27 cellular contexts compared by ENCODE assay signal in the genomic region with DNA sequence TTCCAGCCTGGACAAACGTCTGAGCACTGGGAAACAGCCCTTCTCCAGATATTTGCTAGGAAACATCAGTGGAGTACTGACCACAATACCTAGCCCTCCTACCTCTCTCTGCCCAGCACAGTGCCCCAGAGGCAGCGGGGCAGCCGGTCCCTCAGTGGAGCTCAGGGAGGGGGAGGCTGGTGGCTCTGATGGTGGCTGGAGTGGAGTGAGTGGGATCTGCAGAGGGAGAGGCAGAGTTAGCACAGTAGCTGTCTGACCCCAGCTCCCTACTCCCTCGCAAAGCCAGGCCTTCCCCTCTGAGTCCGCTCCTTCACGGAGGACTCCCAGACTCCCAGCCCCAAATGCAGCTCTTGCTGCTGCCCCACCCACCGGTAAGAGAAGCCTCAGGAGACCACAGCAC. TPM values are rescaled to one million over a fixed set of nuclear protein-coding genes. Genes with fewer than 3 reads are reported as not detected.
DNase-seq lines count a peak whose midpoint lies in the region; ATAC-seq and TF ChIP-seq lines count a peak whose summit lies in the region.
"Had no signal": no experiment of that assay in that cellular context is flagged by ENCODE, and none has a peak within 500 bp of the region (broad histone marks: within the 10 kb centered on the region; RNA-seq: fewer than 3 reads in every experiment).

No MANE protein-coding gene starts in this region.

- H3K4me3 Mint-ChIP-seq in natural killer cell treated with Interleukin-12 subunit alpha and Interleukin-12 subunit beta and Interleukin-15 and Interleukin-18, amount 100 ng/mL, for 72 hours = no peak overlapping the region
- H3K4me3 Mint-ChIP-seq in natural killer cell = no peak overlapping the region
- H3K4me3 Mint-ChIP-seq in activated T-helper 2 cell treated with anti-CD3 and anti-CD28 coated beads, Interferon-gamma antibody, Interleukin-2, Interleukin-4, amounts not matched to agents 10 μg/mL and 5 μg/mL and 100 μg/mL, durations not matched to agents 14 hours and 24 hours and 36 hours (ENCODE audit: low read depth) = no peak overlapping the region
- H3K4me3 Mint-ChIP-seq: B cell; CD8-positive, alpha-beta memory T cell; GM23338; HFFc6 had no signal

- peaks cover 28 to 31% of the 10 kb centered on the region in 2 experiments for H3K4me1 ChIP-seq in neutrophil (ENCODE audit: control insufficient read depth in 1 of 2, insufficient read depth in 1 of 2, low read depth in 1 of 2, low read length in 1 of 2)
- H3K4me1 ChIP-seq: HAP-1 had no signal

- peak; percentile 37 for DNase-seq in natural killer cell treated with Interleukin-12 subunit alpha and Interleukin-12 subunit beta and Interleukin-15 and Interleukin-18, amount 100 ng/mL, for 72 hours (ENCODE audit: low spot score)
- DNase-seq in natural killer cell = no peak
- peak; percentile 52 for DNase-seq in islet precursor cell
- DNase-seq in activated CD4-positive, alpha-beta T cell treated with anti-CD3 and anti-CD28 coated beads for 48 hours = no peak
- no peak for DNase-seq in activated T-helper 2 cell treated with anti-CD3 and anti-CD28 coated beads, Interferon-gamma antibody, Interleukin-2, Interleukin-4, amounts not matched to agents 10 μg/mL and 5 μg/mL and 100 μg/mL, durations not matched to agents 14 hours and 24 hours and 36 hours (ENCODE audit: low spot score)
- DNase-seq: Calu3; CD8-positive, alpha-beta memory T cell; DMS79 treated with DMSO at 0.1 percent for 48 hours; GF-D8; HFFc6; Kasumi-1; NCI-H1092 treated with DMSO at 0.1 percent for 48 hours; NCI-H1436 treated with DMSO at 0.1 percent for 48 hours; NCI-H187 treated with DMSO at 0.1 percent for 48 hours; NCI-H446; NCI-H526 treated with DMSO at 0.1 percent for 48 hours; PC-9; SHP77 had no signal

- intact Hi-C loops in natural killer cell (cut with micrococcal nuclease) = no loop called here
- intact Hi-C loops in activated T-helper 2 cell treated with anti-CD3 and anti-CD28 coated beads, Interferon-gamma antibody, Interleukin-2, Interleukin-4, amounts not matched to agents 10 μg/mL and 5 μg/mL and 100 μg/mL, durations not matched to agents 14 hours and 24 hours and 36 hours (cut with micrococcal nuclease) = no loop called here

- no peak overlapping the region for H3K4me3 ChIP-seq in neutrophil (ENCODE audit: low read depth in 1 of 2, low read length in 1 of 2)
- H3K4me3 ChIP-seq: GM23338, HAP-1, K562, PC-9, SK-N-MC had no signal

- H3K27ac ChIP-seq in neutrophil = peak overlapping the region; percentile 76
- H3K27ac ChIP-seq: 22Rv1, PC-9, SK-N-MC had no signal

- no peaks in the 10 kb centered on the region for H3K36me3 Mint-ChIP-seq in natural killer cell treated with Interleukin-12 subunit alpha and Interleukin-12 subunit beta and Interleukin-15 and Interleukin-18, amount 100 ng/mL, for 72 hours
- H3K36me3 Mint-ChIP-seq in natural killer cell = no peaks in the 10 kb centered on the region
- no peaks in the 10 kb centered on the region for H3K36me3 Mint-ChIP-seq in activated T-helper 2 cell treated with anti-CD3 and anti-CD28 coated beads, Interferon-gamma antibody, Interleukin-2, Interleukin-4, amounts not matched to agents 10 μg/mL and 5 μg/mL and 100 μg/mL, durations not matched to agents 14 hours and 24 hours and 36 hours (ENCODE audit: low read depth)

- TF ChIP-seq CTCF in natural killer cell (IDR thresholded peaks at IDR 0.05) (no peak), neutrophil (IDR thresholded peaks at IDR 0.05) (no peak)

- no peaks in the 10 kb centered on the region for H3K27me3 Mint-ChIP-seq in natural killer cell treated with Interleukin-12 subunit alpha and Interleukin-12 subunit beta and Interleukin-15 and Interleukin-18, amount 100 ng/mL, for 72 hours
- no peaks in the 10 kb centered on the region for H3K27me3 Mint-ChIP-seq in natural killer cell (ENCODE audit: low read depth in 2 of 2)
- H3K27me3 Mint-ChIP-seq in activated T-helper 2 cell treated with anti-CD3 and anti-CD28 coated beads, Interferon-gamma antibody, Interleukin-2, Interleukin-4, amounts not matched to agents 10 μg/mL and 5 μg/mL and 100 μg/mL, durations not matched to agents 14 hours and 24 hours and 36 hours (ENCODE audit: low read depth) = no peaks in the 10 kb centered on the region
- H3K27me3 Mint-ChIP-seq: B cell; CD8-positive, alpha-beta memory T cell had no signal

- H3K27me3 ChIP-seq in neutrophil = no peaks in the 10 kb centered on the region

- no peak for ATAC-seq in natural killer cell treated with Interleukin-12 subunit alpha and Interleukin-12 subunit beta and Interleukin-15 and Interleukin-18, amount 100 ng/mL, for 72 hours
- ATAC-seq in natural killer cell = no peak
- no peak for ATAC-seq in GM21367 (IDR thresholded peaks at IDR 0.05; ENCODE audit: unreplicated experiment)
- ATAC-seq: K562 had no signal

- H3K9me3 ChIP-seq in neutrophil = no peaks in the 10 kb centered on the region
- H3K9me3 ChIP-seq: HAP-1 had no signal

- H3K4me1 Mint-ChIP-seq in natural killer cell treated with Interleukin-12 subunit alpha and Interleukin-12 subunit beta and Interleukin-15 and Interleukin-18, amount 100 ng/mL, for 72 hours (ENCODE audit: low read depth in 2 of 2) = no peaks in the 10 kb centered on the region
- H3K4me1 Mint-ChIP-seq in natural killer cell = no peaks in the 10 kb centered on the region
- no peaks in the 10 kb centered on the region for H3K4me1 Mint-ChIP-seq in activated T-helper 2 cell treated with anti-CD3 and anti-CD28 coated beads, Interferon-gamma antibody, Interleukin-2, Interleukin-4, amounts not matched to agents 10 μg/mL and 5 μg/mL and 100 μg/mL, durations not matched to agents 14 hours and 24 hours and 36 hours (ENCODE audit: low read depth)
- H3K4me1 Mint-ChIP-seq: B cell; CD8-positive, alpha-beta memory T cell; GM23338 had no signal

- H3K27ac Mint-ChIP-seq in natural killer cell treated with Interleukin-12 subunit alpha and Interleukin-12 subunit beta and Interleukin-15 and Interleukin-18, amount 100 ng/mL, for 72 hours = no peak overlapping the region
- no peak overlapping the region for H3K27ac Mint-ChIP-seq in natural killer cell
- no peak overlapping the region for H3K27ac Mint-ChIP-seq in activated T-helper 2 cell treated with anti-CD3 and anti-CD28 coated beads, Interferon-gamma antibody, Interleukin-2, Interleukin-4, amounts not matched to agents 10 μg/mL and 5 μg/mL and 100 μg/mL, durations not matched to agents 14 hours and 24 hours and 36 hours
- H3K27ac Mint-ChIP-seq: GM23338, HFFc6 had no signal

- H3K9me3 Mint-ChIP-seq in natural killer cell treated with Interleukin-12 subunit alpha and Interleukin-12 subunit beta and Interleukin-15 and Interleukin-18, amount 100 ng/mL, for 72 hours = no peaks in the 10 kb centered on the region
- H3K9me3 Mint-ChIP-seq in natural killer cell = no peaks in the 10 kb centered on the region
- H3K9me3 Mint-ChIP-seq in activated T-helper 2 cell treated with anti-CD3 and anti-CD28 coated beads, Interferon-gamma antibody, Interleukin-2, Interleukin-4, amounts not matched to agents 10 μg/mL and 5 μg/mL and 100 μg/mL, durations not matched to agents 14 hours and 24 hours and 36 hours = no peaks in the 10 kb centered on the region
- H3K9me3 Mint-ChIP-seq: CD14-positive monocyte; CD8-positive, alpha-beta memory T cell; GM23338; HFFc6 had no signal

- peaks cover 30% of the 10 kb centered on the region for H3K36me3 ChIP-seq in neutrophil

RNA-seq across cellular contexts. Expression of a gene that starts 30.0 kb away (rescaled TPM):
- 1 to 10 TPM; 1.9 to 4.4 TPM for total RNA-seq in natural killer cell treated with Interleukin-12 subunit alpha and Interleukin-12 subunit beta and Interleukin-15 and Interleukin-18, amount 100 ng/mL, for 72 hours
- 10 to 100 TPM; 16.7 to 19.3 (median 16.8) TPM for total RNA-seq in natural killer cell
- 5.3 and 5.7 TPM in 2 replicates for total RNA-seq in activated T-helper 2 cell treated with anti-CD3 and anti-CD28 coated beads, Interferon-gamma antibody, Interleukin-2, Interleukin-4, amounts not matched to agents 10 μg/mL and 5 μg/mL and 100 μg/mL, durations not matched to agents 14 hours and 24 hours and 36 hours

RNA-seq across cellular contexts. Expression of a gene that starts 44.7 kb away (rescaled TPM):
- total RNA-seq in natural killer cell treated with Interleukin-12 subunit alpha and Interleukin-12 subunit beta and Interleukin-15 and Interleukin-18, amount 100 ng/mL, for 72 hours = 1 to 10 TPM; 5.9 to 6.8 TPM
- total RNA-seq in natural killer cell = 1 to 10 TPM; 4.0 to 6.0 (median 4.4) TPM
- total RNA-seq in activated T-helper 2 cell treated with anti-CD3 and anti-CD28 coated beads, Interferon-gamma antibody, Interleukin-2, Interleukin-4, amounts not matched to agents 10 μg/mL and 5 μg/mL and 100 μg/mL, durations not matched to agents 14 hours and 24 hours and 36 hours = 3.8 and 4.2 TPM in 2 replicates

RNA-seq across cellular contexts. Expression of a gene that starts 56.9 kb away (rescaled TPM):
- 100 to 1,000 TPM; 357 to 452 TPM for total RNA-seq in natural killer cell treated with Interleukin-12 subunit alpha and Interleukin-12 subunit beta and Interleukin-15 and Interleukin-18, amount 100 ng/mL, for 72 hours
- 100 to 1,000 TPM; 326 to 375 (median 366) TPM for total RNA-seq in natural killer cell
- 405 and 431 TPM in 2 replicates for total RNA-seq in activated T-helper 2 cell treated with anti-CD3 and anti-CD28 coated beads, Interferon-gamma antibody, Interleukin-2, Interleukin-4, amounts not matched to agents 10 μg/mL and 5 μg/mL and 100 μg/mL, durations not matched to agents 14 hours and 24 hours and 36 hours

Comparison
In these comparisons a context has a peak if more than half of its experiments do, and no peak if none do; other contexts are left out.
1. DNase-seq: peak in natural killer cell treated with Interleukin-12 subunit alpha and Interleukin-12 subunit beta and Interleukin-15 and Interleukin-18, amount 100 ng/mL, for 72 hours (single experiment) and islet precursor cell (single experiment); none in natural killer cell (single experiment), activated CD4-positive, alpha-beta T cell treated with anti-CD3 and anti-CD28 coated beads for 48 hours (single experiment) and activated T-helper 2 cell treated with anti-CD3 and anti-CD28 coated beads, Interferon-gamma antibody, Interleukin-2, Interleukin-4, amounts not matched to agents 10 μg/mL and 5 μg/mL and 100 μg/mL, durations not matched to agents 14 hours and 24 hours and 36 hours (single experiment).